Comparison of ENCODE assay signal across 13 cellular contexts in the genomic region with DNA sequence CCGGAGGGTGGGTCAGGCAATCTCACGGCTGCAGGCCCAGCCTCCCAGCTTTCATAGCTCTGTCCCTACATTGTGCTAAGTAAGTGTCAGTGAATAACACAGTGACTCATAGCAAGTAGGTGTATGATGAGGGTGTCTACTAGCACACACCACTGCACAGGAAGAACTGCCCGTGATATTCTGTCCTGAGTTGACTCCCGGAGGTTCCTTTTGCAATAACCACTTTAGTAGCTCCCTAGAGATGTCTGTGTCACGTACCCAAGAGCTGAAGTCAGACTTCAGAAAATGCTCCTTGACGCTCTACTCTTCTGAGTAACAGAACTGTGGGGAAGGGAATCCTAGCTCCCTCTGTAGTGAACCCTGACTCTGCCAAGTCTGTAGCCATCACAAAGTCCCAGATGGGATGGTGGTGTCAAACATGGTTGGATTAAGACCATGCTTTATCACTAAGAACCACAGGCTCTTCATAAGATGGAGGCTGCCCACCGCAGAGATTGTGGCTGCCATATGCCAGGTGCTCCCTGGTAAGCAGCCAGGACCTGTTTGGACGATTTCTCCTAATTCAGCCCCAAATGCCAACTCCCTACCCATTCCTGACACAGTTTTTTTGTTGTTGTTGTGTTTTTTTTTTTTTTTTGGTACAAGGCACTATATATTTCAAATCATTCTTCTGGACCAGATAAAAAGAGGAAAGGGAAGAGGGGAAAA.
A peak's percentile ranks its signal among the peaks of the same experiment; 100 is the strongest.
DNase-seq lines count a peak whose midpoint lies in the region; ATAC-seq and TF ChIP-seq lines count a peak whose summit lies in the region.
"Had no signal": no experiment of that assay in that cellular context is flagged by ENCODE, and none has a peak within 500 bp of the region (broad histone marks: within the 10 kb centered on the region; RNA-seq: fewer than 3 reads in every experiment).

No MANE protein-coding gene starts in this region.

- TF ChIP-seq CTCF in GM10248 (IDR thresholded peaks at IDR 0.05; ENCODE audit: control extremely low read depth, extremely low read depth, low read depth, missing control alignments) = no peak

- peak; percentile 56 for DNase-seq in HT1080 (ENCODE audit: low read depth)
- no peak for DNase-seq in stimulated activated naive B cell treated with anti-CD40 and anti-IgM and Interleukin-4, amounts not matched to agents 10 μg/mL and 1 μg/mL and 100 μg/mL, for 72 hours
- no peak for DNase-seq in activated CD4-positive, CD25-positive, alpha-beta regulatory T cell (lab: John Stamatoyannopoulos, UW)
- DNase-seq in T-helper 1 cell = no peak
- DNase-seq in GM10248 (ENCODE audit: extremely low spot score) = no peak
- DNase-seq: activated naive CD4-positive, alpha-beta T cell; mesendoderm; NCI-H524 treated with DMSO at 0.1 percent for 48 hours; stimulated activated CD4-positive, alpha-beta T cell treated with anti-CD3 and anti-CD28 coated beads, Interleukin-12 subunit alpha, Interleukin-12 subunit beta, amount 100 ng/mL, for 4 hours had no signal

- POLR2A ChIA-PET in GM10248 (lab: Yijun Ruan, JAX) = no interaction called here

- no peak overlapping the region for H3K4me3 Mint-ChIP-seq in stimulated activated naive B cell treated with anti-CD40 and anti-IgM and Interleukin-4, amounts not matched to agents 10 μg/mL and 1 μg/mL and 100 μg/mL, for 72 hours
- H3K4me3 Mint-ChIP-seq: GM23338, IgD-negative memory B cell had no signal

- no peaks in the 10 kb centered on the region for H3K4me1 Mint-ChIP-seq in stimulated activated naive B cell treated with anti-CD40 and anti-IgM and Interleukin-4, amounts not matched to agents 10 μg/mL and 1 μg/mL and 100 μg/mL, for 72 hours
- H3K4me1 Mint-ChIP-seq: IgD-negative memory B cell had no signal

- H3K27ac Mint-ChIP-seq in stimulated activated naive B cell treated with anti-CD40 and anti-IgM and Interleukin-4, amounts not matched to agents 10 μg/mL and 1 μg/mL and 100 μg/mL, for 72 hours = no peak overlapping the region
- H3K27ac Mint-ChIP-seq: GM23338, IgD-negative memory B cell had no signal

- no peaks in the 10 kb centered on the region for H3K36me3 Mint-ChIP-seq in stimulated activated naive B cell treated with anti-CD40 and anti-IgM and Interleukin-4, amounts not matched to agents 10 μg/mL and 1 μg/mL and 100 μg/mL, for 72 hours
- H3K36me3 Mint-ChIP-seq: IgD-negative memory B cell had no signal

- CTCF ChIA-PET in GM10248 (lab: Yijun Ruan, JAX) = no interaction called here

- H3K9me3 Mint-ChIP-seq in stimulated activated naive B cell treated with anti-CD40 and anti-IgM and Interleukin-4, amounts not matched to agents 10 μg/mL and 1 μg/mL and 100 μg/mL, for 72 hours = peaks cover under 1 to 2% of the 10 kb centered on the region in 2 donors
- H3K9me3 Mint-ChIP-seq: GM23338, IgD-negative memory B cell had no signal

- ATAC-seq in GM18868 (IDR thresholded peaks at IDR 0.05; ENCODE audit: unreplicated experiment) (peak; percentile 96), esophagus mucosa (peak; percentile 95)
- peak; percentile 57 to 91 for ATAC-seq in stimulated activated naive B cell treated with anti-CD40 and anti-IgM and Interleukin-4, amounts not matched to agents 10 μg/mL and 1 μg/mL and 100 μg/mL, for 72 hours (replicated peaks)

- peaks cover 1 to 12% of the 10 kb centered on the region in 2 donors for H3K27me3 Mint-ChIP-seq in stimulated activated naive B cell treated with anti-CD40 and anti-IgM and Interleukin-4, amounts not matched to agents 10 μg/mL and 1 μg/mL and 100 μg/mL, for 72 hours
